Comparison of ENCODE assay signal across 16 cellular contexts in genomic region chr12:87847147-87847546, GRCh38.
DNase-seq lines count a peak whose midpoint lies in the region; ATAC-seq and TF ChIP-seq lines count a peak whose summit lies in the region.
"Had no signal": no experiment of that assay in that cellular context is flagged by ENCODE, and none has a peak within 500 bp of the region (broad histone marks: within the 10 kb centered on the region; RNA-seq: fewer than 3 reads in every experiment).

No MANE protein-coding gene starts in this region.

- peak overlapping the region; percentile 12 for H2AFZ ChIP-seq in mammary epithelial cell (ENCODE audit: low read depth, low read length)

- CTCF ChIA-PET in MCF 10A (lab: Yijun Ruan, JAX) = interaction anchor here (0.6 to 3.1 kb wide), 15 partner anchors 18 to 1928 kb away, joined by 3 to 10 read pairs (median 3); no protein-coding TSS in a partner anchor
- CTCF ChIA-PET in mammary epithelial cell (lab: Charles Lee; ENCODE audit: low non-redundant PET) = no interaction called here

- TF ChIP-seq CTCF in MCF 10A (IDR thresholded peaks at IDR 0.05; ENCODE audit: unreplicated experiment) (no peak), breast epithelium (IDR thresholded peaks at IDR 0.05) (no peak), mammary epithelial cell (conservative IDR thresholded peaks at IDR 0.05 in 1 of 2, IDR thresholded peaks at IDR 0.05 in 1 of 2; ENCODE audit: extremely low read depth in 1 of 2, insufficient read depth in 1 of 2, low read depth in 1 of 2, low read length in 2 of 2) (no peak), mesothelial cell of epicardium (IDR thresholded peaks at IDR 0.05; ENCODE audit: unreplicated experiment) (no peak), lower leg skin (IDR thresholded peaks at IDR 0.05) (no peak)

- DNase-seq in MCF 10A (ENCODE audit: unreplicated experiment) (no peak), breast epithelium (ENCODE audit: low spot score in 2 of 2) (no peak), mammary epithelial cell (no peak), mesothelial cell of epicardium (ENCODE audit: low spot score in 2 of 2, unreplicated experiment in 2 of 2) (no peak), lower leg skin (ENCODE audit: low spot score in 2 of 2) (no peak)
- DNase-seq: Caco-2, DMS53, KBM-7, MM.1S, NCI-H1105, NCI-H1694 treated with DMSO at 0.1 percent for 48 hours, NCI-H510A had no signal

- ATAC-seq in activated T-helper 17 cell treated with anti-CD3 and anti-CD28 coated beads, Interleukin-2, amount 50 U/mL, for 72 hours (replicated peaks) = no peak
- ATAC-seq in HG03196 (IDR thresholded peaks at IDR 0.05; ENCODE audit: unreplicated experiment) = no peak

- no peaks in the 10 kb centered on the region for H3K9me3 Mint-ChIP-seq in MCF 10A (ENCODE audit: unreplicated experiment)
- H3K9me3 Mint-ChIP-seq in mesothelial cell of epicardium = peaks cover 11% of the 10 kb centered on the region
- H3K9me3 Mint-ChIP-seq in activated T-helper 17 cell treated with anti-CD3 and anti-CD28 coated beads, Interleukin-2, amount 50 U/mL, for 72 hours = no peaks in the 10 kb centered on the region

- H3K4me1 Mint-ChIP-seq in MCF 10A (ENCODE audit: insufficient read depth, unreplicated experiment) (peaks cover 12% of the 10 kb centered on the region), mesothelial cell of epicardium (peaks cover 23% of the 10 kb centered on the region)
- no peaks in the 10 kb centered on the region for H3K4me1 Mint-ChIP-seq in activated T-helper 17 cell treated with anti-CD3 and anti-CD28 coated beads, Interleukin-2, amount 50 U/mL, for 72 hours

- H3K36me3 Mint-ChIP-seq in MCF 10A (ENCODE audit: insufficient read depth, unreplicated experiment) = no peaks in the 10 kb centered on the region
- peaks cover 3% of the 10 kb centered on the region for H3K36me3 Mint-ChIP-seq in mesothelial cell of epicardium
- H3K36me3 Mint-ChIP-seq in activated T-helper 17 cell treated with anti-CD3 and anti-CD28 coated beads, Interleukin-2, amount 50 U/mL, for 72 hours (ENCODE audit: low read depth) = no peaks in the 10 kb centered on the region

- no peak overlapping the region for H3K27ac ChIP-seq in breast epithelium
- no peak overlapping the region for H3K27ac ChIP-seq in mammary epithelial cell (ENCODE audit: insufficient read depth, low read depth, low read length)
- H3K27ac ChIP-seq: RWPE1, SJCRH30 had no signal

- H4K20me1 ChIP-seq in mammary epithelial cell (ENCODE audit: insufficient read depth, low read length) = no peaks in the 10 kb centered on the region

- dilution Hi-C loops in mammary epithelial cell (cut with HindIII; ENCODE audit: low sequenced_read_pairs) = no loop called here

- in situ Hi-C loops in mammary epithelial cell (cut with MboI; ENCODE audit: low sequenced_read_pairs in 2 of 2) = no loop called here

- H3K4me3 Mint-ChIP-seq in MCF 10A (ENCODE audit: unreplicated experiment) (no peak overlapping the region), mesothelial cell of epicardium (no peak overlapping the region)
- no peak overlapping the region for H3K4me3 Mint-ChIP-seq in activated T-helper 17 cell treated with anti-CD3 and anti-CD28 coated beads, Interleukin-2, amount 50 U/mL, for 72 hours

- BruUV-seq in MCF 10A (replicated peaks; lab: Mats Ljungman, UMichigan) (no TSS peak), mammary epithelial cell (replicated peaks; lab: Mats Ljungman, UMichigan) (no TSS peak)

- H3K27me3 ChIP-seq in breast epithelium (no peaks in the 10 kb centered on the region), mammary epithelial cell (ENCODE audit: insufficient read depth, low read length) (no peaks in the 10 kb centered on the region)
- H3K27me3 ChIP-seq: SJCRH30 had no signal

- WGBS in mammary epithelial cell (ENCODE audit: low coverage, missing lambda C conversion rate) = 27% methylated on average over 4 of the region's 4 CpGs
- 62 to 66% methylated on average over 4 of the region's 4 CpGs for WGBS in lower leg skin, 2 donors

- H3K9me3 ChIP-seq in breast epithelium (no peaks in the 10 kb centered on the region), mammary epithelial cell (replicated peaks; ENCODE audit: insufficient read depth, low read length) (no peaks in the 10 kb centered on the region)
- H3K9me3 ChIP-seq: Caco-2, SJCRH30 had no signal

- H3K27me3 Mint-ChIP-seq in MCF 10A (ENCODE audit: insufficient read depth, unreplicated experiment) = no peaks in the 10 kb centered on the region
- H3K27me3 Mint-ChIP-seq in mesothelial cell of epicardium (ENCODE audit: low read depth) = no peaks in the 10 kb centered on the region
- peaks cover 4% of the 10 kb centered on the region for H3K27me3 Mint-ChIP-seq in activated T-helper 17 cell treated with anti-CD3 and anti-CD28 coated beads, Interleukin-2, amount 50 U/mL, for 72 hours

- H3K36me3 ChIP-seq in breast epithelium (peaks cover 4% of the 10 kb centered on the region), mammary epithelial cell (ENCODE audit: insufficient read depth, low read length) (no peaks in the 10 kb centered on the region)
- H3K36me3 ChIP-seq: SJCRH30 had no signal

- no peaks in the 10 kb centered on the region for H3K79me2 ChIP-seq in mammary epithelial cell (ENCODE audit: insufficient read depth, low read length)

- H3K4me3 ChIP-seq in breast epithelium = no peak overlapping the region
- no peak overlapping the region for H3K4me3 ChIP-seq in mammary epithelial cell (replicated peaks in 1 of 3; ENCODE audit: insufficient read depth in 1 of 3, low read depth in 2 of 3, low read length in 3 of 3)
- H3K4me3 ChIP-seq in lower leg skin (ENCODE audit: low read depth, poor library complexity, severe bottlenecking) = no peak overlapping the region
- H3K4me3 ChIP-seq: SJCRH30 had no signal

- H3K9ac ChIP-seq in mammary epithelial cell (ENCODE audit: insufficient read depth, low read length) = no peak overlapping the region

- TF ChIP-seq POLR2A in breast epithelium (IDR thresholded peaks at IDR 0.05) = no peak
- TF ChIP-seq POLR2A in lower leg skin (IDR thresholded peaks at IDR 0.05) = no peak

- H3K27ac Mint-ChIP-seq in MCF 10A (ENCODE audit: low read depth, unreplicated experiment) (peak overlapping the region; percentile 87), mesothelial cell of epicardium (peak overlapping the region; percentile 39)
- H3K27ac Mint-ChIP-seq in activated T-helper 17 cell treated with anti-CD3 and anti-CD28 coated beads, Interleukin-2, amount 50 U/mL, for 72 hours = no peak overlapping the region

- POLR2A ChIA-PET in MCF 10A (lab: Yijun Ruan, JAX) = interaction anchor here (1.9 kb wide), 1 partner anchor 19 kb away, joined by 5 read pairs; no protein-coding TSS in a partner anchor

- intact Hi-C loops in MCF 10A (cut with micrococcal nuclease) (loop anchor here (5.0 to 10.0 kb wide), 5 partner anchors 150 to 1132 kb away; no protein-coding TSS in a partner anchor), breast epithelium (cut with DNase I; ENCODE audit: low total_unique reads) (no loop called here), mammary epithelial cell (cut with micrococcal nuclease) (loop anchor here (5.0 kb wide), 2 partner anchors 570 to 1115 kb away; no protein-coding TSS in a partner anchor), lower leg skin (cut with DNase I; ENCODE audit: low total_unique reads) (no loop called here)

- no peaks in the 10 kb centered on the region for H3K4me1 ChIP-seq in breast epithelium
- H3K4me1 ChIP-seq in mammary epithelial cell (ENCODE audit: insufficient read depth, low read length) = peaks cover 4% of the 10 kb centered on the region
- H3K4me1 ChIP-seq: Caco-2, SJCRH30 had no signal

- no peak overlapping the region for H3K4me2 ChIP-seq in mammary epithelial cell (ENCODE audit: insufficient read depth, low read depth, low read length)

Comparison
In these comparisons a context has a peak if more than half of its experiments do, and no peak if none do; other contexts are left out.
1. intact Hi-C loops: an anchor here in MCF 10A (5.0 to 10.0 kb wide) and mammary epithelial cell (5.0 kb wide); none called in breast epithelium and lower leg skin.